In the genomic region with DNA sequence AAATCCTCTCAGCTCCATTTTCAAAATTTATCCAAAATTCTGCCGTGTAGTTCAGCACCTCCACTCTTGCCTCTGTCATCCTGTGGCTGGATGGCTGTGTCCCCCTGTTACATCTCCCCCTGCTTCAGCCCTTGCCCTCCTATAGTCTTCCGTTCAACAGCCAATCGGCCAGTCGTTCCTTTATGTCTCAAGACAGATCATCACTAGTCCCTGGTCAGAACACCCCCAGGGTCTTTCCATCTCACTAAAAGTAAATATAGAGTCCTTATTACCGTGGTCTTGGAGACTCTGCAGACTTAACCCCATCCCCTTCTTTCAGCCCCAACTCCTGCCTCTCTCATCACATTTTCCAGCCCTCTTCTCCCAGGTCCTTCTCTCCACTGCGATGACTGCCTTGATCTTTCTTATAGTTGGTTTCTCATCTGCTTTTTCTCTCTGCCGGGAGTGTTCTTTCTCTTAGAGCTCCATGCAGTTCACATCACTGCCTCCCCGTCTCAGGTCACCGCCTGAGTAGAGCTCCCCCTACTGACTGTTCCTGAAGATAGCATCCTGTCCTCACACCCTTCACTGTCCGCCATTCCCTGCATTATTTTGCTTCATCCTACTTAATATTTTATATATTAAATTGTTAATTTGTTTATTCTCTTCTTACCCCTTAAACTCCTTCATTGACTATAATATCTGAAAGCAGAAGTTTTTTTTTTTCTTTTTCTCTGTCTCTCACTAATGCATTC, we compare ENCODE assay signal across 8 cellular contexts.
DNase-seq lines count a peak whose midpoint lies in the region; ATAC-seq and TF ChIP-seq lines count a peak whose summit lies in the region.

No MANE protein-coding gene starts in this region.

- DNase-seq in AG08395 (ENCODE audit: low spot score) (peak; percentile 28), MM.1S (peak; percentile 61), astrocyte of the spinal cord (ENCODE audit: low read depth, low spot score) (peak; percentile 7), lung microvascular endothelial cell (ENCODE audit: low read depth in 2 of 2) (peak; percentile 50 to 62), lower leg skin (ENCODE audit: low spot score in 2 of 2) (no peak)
- DNase-seq in activated T-helper 2 cell treated with anti-CD3 and anti-CD28 coated beads, Interferon-gamma antibody, Interleukin-2, Interleukin-4, amounts not matched to agents 10 μg/mL and 5 μg/mL and 100 μg/mL, durations not matched to agents 14 hours and 24 hours and 36 hours (ENCODE audit: low spot score): no peak

- no peaks in the 10 kb centered on the region for H3K36me3 ChIP-seq in MM.1S (replicated peaks; ENCODE audit: insufficient read depth, low read length)

- no peaks in the 10 kb centered on the region for H3K27me3 ChIP-seq in MM.1S (replicated peaks; ENCODE audit: insufficient read depth, low read length)

- H3K27ac ChIP-seq in MM.1S (ENCODE audit: low read length): peak overlapping the region; percentile 55; the same call in 1 of the 2 replicates

- peak overlapping the region; percentile 47 for H2AFZ ChIP-seq in MM.1S (ENCODE audit: low read length)

- no peaks in the 10 kb centered on the region for H3K9me3 Mint-ChIP-seq in activated T-helper 2 cell treated with anti-CD3 and anti-CD28 coated beads, Interferon-gamma antibody, Interleukin-2, Interleukin-4, amounts not matched to agents 10 μg/mL and 5 μg/mL and 100 μg/mL, durations not matched to agents 14 hours and 24 hours and 36 hours

- no peaks in the 10 kb centered on the region for H3K4me1 ChIP-seq in MM.1S (ENCODE audit: low read length)

- no peaks in the 10 kb centered on the region for H3K27me3 Mint-ChIP-seq in activated T-helper 2 cell treated with anti-CD3 and anti-CD28 coated beads, Interferon-gamma antibody, Interleukin-2, Interleukin-4, amounts not matched to agents 10 μg/mL and 5 μg/mL and 100 μg/mL, durations not matched to agents 14 hours and 24 hours and 36 hours (ENCODE audit: low read depth)

- no peaks in the 10 kb centered on the region for H3K9me3 ChIP-seq in MM.1S (replicated peaks; ENCODE audit: insufficient read depth, low read length)

- H4K20me1 ChIP-seq in MM.1S (ENCODE audit: insufficient read depth, low read length): no peaks in the 10 kb centered on the region

- in situ Hi-C loops in astrocyte of the spinal cord (cut with HindIII; ENCODE audit: low sequenced_read_pairs): no loop called here

- no peak overlapping the region for H3K27ac Mint-ChIP-seq in activated T-helper 2 cell treated with anti-CD3 and anti-CD28 coated beads, Interferon-gamma antibody, Interleukin-2, Interleukin-4, amounts not matched to agents 10 μg/mL and 5 μg/mL and 100 μg/mL, durations not matched to agents 14 hours and 24 hours and 36 hours

- H3K4me1 Mint-ChIP-seq in activated T-helper 2 cell treated with anti-CD3 and anti-CD28 coated beads, Interferon-gamma antibody, Interleukin-2, Interleukin-4, amounts not matched to agents 10 μg/mL and 5 μg/mL and 100 μg/mL, durations not matched to agents 14 hours and 24 hours and 36 hours (ENCODE audit: low read depth): no peaks in the 10 kb centered on the region

- WGBS in lower leg skin, 2 donors: 50 to 56% methylated on average over 10 of the region's 10 CpGs

- intact Hi-C loops in lower leg skin (cut with DNase I; ENCODE audit: low total_unique reads): no loop called here
- intact Hi-C loops in activated T-helper 2 cell treated with anti-CD3 and anti-CD28 coated beads, Interferon-gamma antibody, Interleukin-2, Interleukin-4, amounts not matched to agents 10 μg/mL and 5 μg/mL and 100 μg/mL, durations not matched to agents 14 hours and 24 hours and 36 hours (cut with micrococcal nuclease): no loop called here

- H3K9ac ChIP-seq in MM.1S (ENCODE audit: low read length): peak overlapping the region; percentile 48; the same call in 1 of the 2 replicates

- no peaks in the 10 kb centered on the region for H3K36me3 Mint-ChIP-seq in activated T-helper 2 cell treated with anti-CD3 and anti-CD28 coated beads, Interferon-gamma antibody, Interleukin-2, Interleukin-4, amounts not matched to agents 10 μg/mL and 5 μg/mL and 100 μg/mL, durations not matched to agents 14 hours and 24 hours and 36 hours (ENCODE audit: low read depth)

- H3K79me2 ChIP-seq in MM.1S (ENCODE audit: low read length): no peaks in the 10 kb centered on the region

- peak; percentile 56 for TF ChIP-seq CTCF in MM.1S (IDR thresholded peaks at IDR 0.05; ENCODE audit: low read length)
- TF ChIP-seq CTCF in astrocyte of the spinal cord (IDR thresholded peaks at IDR 0.05; ENCODE audit: low read depth, low read length): peak; percentile 64
- no peak for TF ChIP-seq CTCF in lower leg skin (IDR thresholded peaks at IDR 0.05)

- H3K4me2 ChIP-seq in MM.1S (ENCODE audit: low read depth, low read length): peak overlapping the region; percentile 69

- H3K4me3 Mint-ChIP-seq in activated T-helper 2 cell treated with anti-CD3 and anti-CD28 coated beads, Interferon-gamma antibody, Interleukin-2, Interleukin-4, amounts not matched to agents 10 μg/mL and 5 μg/mL and 100 μg/mL, durations not matched to agents 14 hours and 24 hours and 36 hours (ENCODE audit: low read depth): no peak overlapping the region

- H3K9me2 ChIP-seq in MM.1S (replicated peaks; ENCODE audit: insufficient read depth, low read length): no peaks in the 10 kb centered on the region

- peak overlapping the region; percentile 53 for H3K4me3 ChIP-seq in MM.1S (ENCODE audit: low read length)
- no peak overlapping the region for H3K4me3 ChIP-seq in astrocyte of the spinal cord (ENCODE audit: low read depth, low read length)
- no peak overlapping the region for H3K4me3 ChIP-seq in lower leg skin (ENCODE audit: low read depth, poor library complexity, severe bottlenecking)

- peak; percentile 93 for ATAC-seq in GM18502 (IDR thresholded peaks at IDR 0.05; ENCODE audit: poor library complexity, unreplicated experiment)
- peak; percentile 82 for ATAC-seq in HG02571 (IDR thresholded peaks at IDR 0.05; ENCODE audit: unreplicated experiment)

- TF ChIP-seq POLR2A in lower leg skin (IDR thresholded peaks at IDR 0.05): no peak

- H3F3A ChIP-seq in MM.1S (ENCODE audit: insufficient read depth, low read length): peaks cover 6% of the 10 kb centered on the region

Comparison
In these comparisons a context has a peak if more than half of its experiments do, and no peak if none do; other contexts are left out.
1. DNase-seq: peak in AG08395 (single experiment), MM.1S (single experiment), astrocyte of the spinal cord (single experiment) and lung microvascular endothelial cell (2 of 2); none in lower leg skin (0 of 2) and activated T-helper 2 cell treated with anti-CD3 and anti-CD28 coated beads, Interferon-gamma antibody, Interleukin-2, Interleukin-4, amounts not matched to agents 10 μg/mL and 5 μg/mL and 100 μg/mL, durations not matched to agents 14 hours and 24 hours and 36 hours (single experiment).
2. CTCF ChIP-seq: peak in MM.1S (single experiment) and astrocyte of the spinal cord (single experiment); none in lower leg skin (0 of 3).